ENCODE assay signal across 8 cellular contexts in the genomic region with DNA sequence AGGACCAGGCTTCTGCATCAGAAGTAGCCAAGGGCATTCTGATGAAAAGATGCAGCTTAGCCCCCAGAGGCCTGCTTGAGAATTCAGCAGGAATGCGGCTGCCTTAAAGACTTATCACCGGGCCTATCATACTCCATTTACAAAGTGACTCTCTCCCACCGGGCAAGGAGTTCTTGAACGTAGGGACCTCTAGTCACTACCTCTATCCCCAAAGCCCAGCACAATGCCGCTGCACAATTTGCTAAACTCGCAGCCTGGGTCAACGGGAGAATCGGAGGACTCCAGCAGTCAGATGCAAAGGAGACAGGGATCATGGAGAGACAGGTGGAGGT. TPM values are rescaled to one million over a fixed set of nuclear protein-coding genes. Genes with fewer than 3 reads are reported as not detected.
DNase-seq lines count a peak whose midpoint lies in the region; ATAC-seq and TF ChIP-seq lines count a peak whose summit lies in the region.

No MANE protein-coding gene starts in this region.

- H3K27me3 Mint-ChIP-seq in H9 (ENCODE audit: low read depth), result no peaks in the 10 kb centered on the region
- H3K27me3 Mint-ChIP-seq in memory B cell, result no peaks in the 10 kb centered on the region

- DNase-seq in GM12865 (ENCODE audit: low read depth) (no peak), H9 (no peak), NAMALWA (ENCODE audit: low spot score) (peak; percentile 31), colonic mucosa (no peak), memory B cell (ENCODE audit: low spot score in 2 of 2) (no peak), vagina (ENCODE audit: extremely low spot score in 2 of 2) (no peak), mesenteric fat pad (ENCODE audit: low spot score) (no peak)
- DNase-seq in activated CD4-positive, alpha-beta T cell treated with anti-CD3 and anti-CD28 coated beads, Interleukin-2, amount 50 U/mL, for 4 hours, result no peak

- no peak overlapping the region for H4K8ac ChIP-seq in H9 (replicated peaks; ENCODE audit: insufficient read length, low read depth, low read length)

- no peak overlapping the region for H4K5ac ChIP-seq in H9 (ENCODE audit: insufficient read length, low read depth, low read length)

- no peak overlapping the region for H2BK15ac ChIP-seq in H9 (ENCODE audit: low read depth, low read length)

- H3K79me2 ChIP-seq in H9 (ENCODE audit: insufficient read depth, low read length), result peaks cover 12% of the 10 kb centered on the region; the same call in 1 of the 2 replicates

- H3T11ph ChIP-seq in H9 (ENCODE audit: low read length), result no peak overlapping the region

- no peak for ATAC-seq in memory B cell (ENCODE audit: low read depth)

- peak overlapping the region; percentile 100 for H3K4me3 Mint-ChIP-seq in H9
- H3K4me3 Mint-ChIP-seq in memory B cell, result peak overlapping the region; percentile 99

- no peaks in the 10 kb centered on the region for H3K9me3 Mint-ChIP-seq in H9
- no peaks in the 10 kb centered on the region for H3K9me3 Mint-ChIP-seq in memory B cell

- no peak overlapping the region for H2BK12ac ChIP-seq in H9 (ENCODE audit: insufficient read length, low read depth, low read length)

- TF ChIP-seq CTCF in GM12865 (IDR thresholded peaks at IDR 0.05; ENCODE audit: insufficient read depth, low read depth, low read length, missing control alignments) (no peak), H9 (conservative IDR thresholded peaks at IDR 0.05) (no peak), colonic mucosa (IDR thresholded peaks at IDR 0.05) (no peak), vagina (IDR thresholded peaks at IDR 0.05) (no peak)

- peak overlapping the region; percentile 98 for H3K4me2 ChIP-seq in H9 (ENCODE audit: insufficient read depth, insufficient read length, low read length)

- H3K4me3 ChIP-seq in GM12865 (ENCODE audit: low read depth, low read length), result peak overlapping the region; percentile 97
- peak overlapping the region; percentile 98 for H3K4me3 ChIP-seq in colonic mucosa
- H3K4me3 ChIP-seq in vagina, result peak overlapping the region; percentile 78 to 84

- no peak overlapping the region for H3K23ac ChIP-seq in H9 (ENCODE audit: insufficient read length, low read depth, low read length)

- no peak overlapping the region for H4K91ac ChIP-seq in H9 (ENCODE audit: insufficient read length, low read depth, low read length)

- no peaks in the 10 kb centered on the region for H3K4me1 ChIP-seq in H9 (ENCODE audit: insufficient read depth, low read length)
- H3K4me1 ChIP-seq in colonic mucosa, result peaks cover 4% of the 10 kb centered on the region
- H3K4me1 ChIP-seq in vagina, result peaks cover 32% of the 10 kb centered on the region

- intact Hi-C loops in colonic mucosa (cut with DNase I) (no loop called here), vagina (cut with DNase I) (loop anchor here (5.0 kb wide), 1 partner anchor 795 kb away; no protein-coding TSS in a partner anchor)

- H3K4me1 Mint-ChIP-seq in H9, result peaks cover 10 to 14% of the 10 kb centered on the region in 2 experiments
- peaks cover 11% of the 10 kb centered on the region for H3K4me1 Mint-ChIP-seq in memory B cell

- peak overlapping the region; percentile 88 for H3K9ac ChIP-seq in H9 (ENCODE audit: extremely low read depth, insufficient read length, low read length)
- H3K9ac ChIP-seq in colonic mucosa (ENCODE audit: low read depth in 2 of 2, low read length in 2 of 2), result peak overlapping the region; percentile 93 to 94

- no CpG with 5 or more reads among the region's 8 CpGs for whole genome bisulfite sequencing in H9 (ENCODE audit: extremely low coverage, insufficient read length, low lambda C conversion rate)

- H2BK20ac ChIP-seq in H9 (ENCODE audit: low read depth, low read length, poor library complexity, severe bottlenecking), result no peak overlapping the region

- H3K27ac ChIP-seq in H9 (ENCODE audit: insufficient read length, low read depth, low read length), result peak overlapping the region; percentile 63
- peak overlapping the region; percentile 98 for H3K27ac ChIP-seq in colonic mucosa
- peak overlapping the region; percentile 96 for H3K27ac ChIP-seq in vagina

- H3K27ac Mint-ChIP-seq in H9 (peak overlapping the region; percentile 98 to 100 (median 99)), memory B cell (peak overlapping the region; percentile 93)

- H2AK5ac ChIP-seq in H9 (ENCODE audit: insufficient read length, low read length), result no peak overlapping the region

- H2BK5ac ChIP-seq in H9 (ENCODE audit: insufficient read length, low read length), result no peak overlapping the region

- 0 out of 2 replicates have a peak overlapping the region, but pooled peaks have one; percentile 84 for H3K14ac ChIP-seq in H9 (ENCODE audit: insufficient read depth, low read length)

- H3K36me3 ChIP-seq in colonic mucosa (no peaks in the 10 kb centered on the region), vagina (peaks cover 3 to 18% of the 10 kb centered on the region in 2 donors)

- H4K20me1 ChIP-seq in H9 (ENCODE audit: control insufficient read depth, insufficient read depth, insufficient read length), result no peaks in the 10 kb centered on the region

- no peak for TF ChIP-seq POLR2A in vagina (IDR thresholded peaks at IDR 0.05)

- H3K9me3 ChIP-seq in H9 (ENCODE audit: control insufficient read depth, low read depth, low read length), result no peaks in the 10 kb centered on the region
- H3K9me3 ChIP-seq in colonic mucosa, result no peaks in the 10 kb centered on the region
- H3K9me3 ChIP-seq in vagina, result no peaks in the 10 kb centered on the region

- H2AFZ ChIP-seq in H9 (ENCODE audit: low read length), result no peak overlapping the region

- no peak overlapping the region for H2BK120ac ChIP-seq in H9 (ENCODE audit: low read depth, low read length, poor library complexity, severe bottlenecking)

- peaks cover 6% of the 10 kb centered on the region for H3K23me2 ChIP-seq in H9 (ENCODE audit: insufficient read length, low read depth, low read length, poor library complexity, severe bottlenecking)

- no peak overlapping the region for H3K56ac ChIP-seq in H9 (ENCODE audit: insufficient read length, low read depth, low read length)

- no peak overlapping the region; the same call in 1 of the 2 replicates for H3K4ac ChIP-seq in H9 (ENCODE audit: low read depth, low read length)

- H3K36me3 Mint-ChIP-seq in H9 (ENCODE audit: insufficient read depth in 1 of 3, low read depth in 3 of 3) (peaks cover 10 to 32% (median 26%) of the 10 kb centered on the region in 3 experiments; a peak in 6 of 7 replicates), memory B cell (peaks cover 4% of the 10 kb centered on the region)

- H3K79me1 ChIP-seq in H9 (ENCODE audit: insufficient read depth, low read depth, low read length, poor library complexity, severe bottlenecking), result peaks cover 11% of the 10 kb centered on the region

- peak overlapping the region; percentile 62 for H3K18ac ChIP-seq in H9 (ENCODE audit: insufficient read length, low read depth, low read length)

- no peaks in the 10 kb centered on the region for H3K27me3 ChIP-seq in H9 (ENCODE audit: insufficient read depth, low read length)
- no peaks in the 10 kb centered on the region for H3K27me3 ChIP-seq in colonic mucosa
- H3K27me3 ChIP-seq in vagina, result no peaks in the 10 kb centered on the region

RNA-seq across cellular contexts. Expression of a gene that starts 0.7 kb away (rescaled TPM):
- total RNA-seq in H9 (2021), result 24.3 and 25.6 TPM in 2 replicates
- total RNA-seq in colonic mucosa, result 10 to 100 TPM; 14.9 to 16.2 TPM
- 17.7 TPM for total RNA-seq in vagina
- 15.5 TPM for total RNA-seq in mesenteric fat pad

RNA-seq across cellular contexts. Expression of a gene that starts 27.8 kb away (rescaled TPM):
- total RNA-seq in H9 (2021), result not detected in 2 replicates
- not detected for total RNA-seq in colonic mucosa
- total RNA-seq in vagina, result not detected
- total RNA-seq in mesenteric fat pad, result not detected

RNA-seq across cellular contexts. Expression of a gene that starts 39.0 kb away (rescaled TPM):
- total RNA-seq in H9 (2021) (not detected in 2 replicates), colonic mucosa (not detected), vagina (not detected), mesenteric fat pad (not detected)
